Comparison of ENCODE assay signal across 13 cellular contexts in the genomic region with DNA sequence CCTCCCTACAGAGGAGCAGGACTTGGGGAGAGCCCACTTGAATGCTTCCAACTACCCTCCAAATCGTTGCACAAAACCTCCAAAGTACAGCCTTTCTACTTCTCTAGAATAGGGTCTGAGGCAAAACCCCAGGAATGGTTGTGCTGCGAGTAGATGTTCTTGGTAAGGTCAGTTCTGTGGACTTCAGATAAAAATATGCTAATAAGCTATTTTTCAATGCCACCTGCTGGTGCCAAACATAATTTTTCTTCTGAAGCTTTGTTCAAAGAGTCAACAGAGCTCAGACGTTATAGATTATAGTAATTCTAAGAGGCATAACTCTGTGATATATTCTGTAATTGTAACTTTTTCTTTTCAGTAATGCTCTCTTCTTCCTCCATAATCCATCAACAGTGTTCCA.
A peak's percentile ranks its signal among the peaks of the same experiment; 100 is the strongest.
DNase-seq lines count a peak whose midpoint lies in the region; ATAC-seq and TF ChIP-seq lines count a peak whose summit lies in the region.
"Had no signal": no experiment of that assay in that cellular context is flagged by ENCODE, and none has a peak within 500 bp of the region (broad histone marks: within the 10 kb centered on the region; RNA-seq: fewer than 3 reads in every experiment).

No MANE protein-coding gene starts in this region.

- H3K4me3 ChIP-seq in left ventricle myocardium inferior (no peak overlapping the region), epithelial cell of proximal tubule (ENCODE audit: low read depth, low read length) (no peak overlapping the region), lower lobe of right lung (no peak overlapping the region)
- H3K4me3 ChIP-seq: coronary artery, heart right ventricle had no signal

- DNase-seq in left ventricle myocardium inferior (no peak), Right ventricle myocardium superior (no peak), RPMI8226 (peak; percentile 3), epithelial cell of proximal tubule (ENCODE audit: low read depth) (no peak), activated gamma-delta T cell (lab: John Stamatoyannopoulos, UW) (no peak), lower lobe of right lung (no peak)
- no peak for DNase-seq in stimulated activated CD4-positive, alpha-beta T cell treated with anti-CD3 and anti-CD28 coated beads, Interleukin-2, amount 100 ng/mL, for 48 hours
- DNase-seq: C1 segment of cervical spinal cord, heart right ventricle, NCI-H187 had no signal

- intact Hi-C loops in left ventricle myocardium inferior (cut with micrococcal nuclease), result no loop called here
- intact Hi-C loops in Right ventricle myocardium superior (cut with DNase I), result no loop called here
- intact Hi-C loops in lower lobe of right lung (cut with DNase I), result no loop called here

- H3K27me3 ChIP-seq in left ventricle myocardium inferior (ENCODE audit: low read depth) (no peaks in the 10 kb centered on the region), lower lobe of right lung (ENCODE audit: low read depth) (no peaks in the 10 kb centered on the region)
- H3K27me3 ChIP-seq: heart right ventricle had no signal

- no peaks in the 10 kb centered on the region for H3K36me3 ChIP-seq in left ventricle myocardium inferior
- no peaks in the 10 kb centered on the region for H3K36me3 ChIP-seq in lower lobe of right lung
- H3K36me3 ChIP-seq: heart right ventricle had no signal

- TF ChIP-seq CTCF in left ventricle myocardium inferior (IDR thresholded peaks at IDR 0.05; ENCODE audit: borderline replicate concordance) (peak; percentile 33), epithelial cell of proximal tubule (conservative IDR thresholded peaks at IDR 0.05; ENCODE audit: low read depth, low read length) (peak; percentile 53), lower lobe of right lung (IDR thresholded peaks at IDR 0.05) (no peak)

- H3K9me3 ChIP-seq in left ventricle myocardium inferior (replicated peaks) (peaks cover 4% of the 10 kb centered on the region), lower lobe of right lung (no peaks in the 10 kb centered on the region)

- ATAC-seq in Right ventricle myocardium superior (ENCODE audit: poor library complexity), result no peak
- ATAC-seq in GM21529 (IDR thresholded peaks at IDR 0.05; ENCODE audit: unreplicated experiment), result no peak
- no peak for ATAC-seq in lower lobe of right lung
- ATAC-seq: heart right ventricle had no signal

- H3K27ac ChIP-seq in left ventricle myocardium inferior (replicated peaks), result no peak overlapping the region
- H3K27ac ChIP-seq in lower lobe of right lung, result no peak overlapping the region
- H3K27ac ChIP-seq: coronary artery, heart right ventricle, HL-60 had no signal

- H3K4me1 ChIP-seq in left ventricle myocardium inferior, result no peaks in the 10 kb centered on the region
- no peaks in the 10 kb centered on the region for H3K4me1 ChIP-seq in lower lobe of right lung
- H3K4me1 ChIP-seq: heart right ventricle had no signal
